In genomic region chrX:3639858-3640631, GRCh38 we compare ENCODE assay signal across 7 cellular contexts.
DNase-seq lines count a peak whose midpoint lies in the region; ATAC-seq, FAIRE-seq and TF ChIP-seq lines count a peak whose summit lies in the region.
"Not testable (repeated sequence)": the region's sequence is repeated elsewhere in the genome, so short reads cannot be mapped to it uniquely, and the experiment has no call there.

No MANE protein-coding gene starts in this region.

- not testable (repeated sequence) for TF ChIP-seq RAD21 in GM12878 (IDR thresholded peaks at IDR 0.05; ENCODE audit: insufficient read depth, low read depth, low read length); H1 (IDR thresholded peaks at IDR 0.05 in 1 of 2, conservative IDR thresholded peaks at IDR 0.05 in 1 of 2; ENCODE audit: low read depth in 2 of 2, low read length in 2 of 2)

- dilution Hi-C loops in keratinocyte (cut with MboI; ENCODE audit: extremely low pct_ligation_motif_present, low sequenced_read_pairs), result not testable (repeated sequence)

- not testable (repeated sequence) for H3K14ac ChIP-seq in H1 (ENCODE audit: insufficient read length)

- not testable (repeated sequence) for H4K8ac ChIP-seq in H1 (ENCODE audit: extremely low read depth, insufficient read depth, low read length)

- not testable (repeated sequence) for H3K23ac ChIP-seq in H1 (ENCODE audit: insufficient read length)

- CTCF ChIA-PET in GM12878 (lab: Yijun Ruan, JAX), result interaction anchor here (0.6 to 1.6 kb wide), 2 partner anchors 24 to 26 kb away, joined by 3 read pairs; no protein-coding TSS in a partner anchor
- CTCF ChIA-PET in H1 (lab: Charles Lee; ENCODE audit: partially characterized antibody), result not testable (repeated sequence)

- not testable (repeated sequence) for H4K5ac ChIP-seq in H1 (ENCODE audit: insufficient read length, low read depth, low read length)

- not testable (repeated sequence) for H3K4me1 ChIP-seq in GM12878 (ENCODE audit: control insufficient read depth, insufficient read depth, low read length); H1 (replicated peaks in 1 of 4; ENCODE audit: control insufficient read depth in 3 of 4, insufficient read depth in 4 of 4, low read length in 3 of 4); keratinocyte (ENCODE audit: control insufficient read depth, extremely low read depth, insufficient read depth, low read length)

- H3K23me2 ChIP-seq in H1 (ENCODE audit: low read depth, low read length), result not testable (repeated sequence)

- in situ Hi-C loops in GM12878 (cut with MboI), result loop anchor here (5.0 kb wide), 1 partner anchor 608 kb away; no protein-coding TSS in a partner anchor

- not testable (repeated sequence) for BruUV-seq in GM12878 (replicated peaks; lab: Mats Ljungman, UMichigan)

- H3K56ac ChIP-seq in H1 (replicated peaks; ENCODE audit: insufficient read length, low read depth, low read length), result not testable (repeated sequence)

- not testable (repeated sequence) for H3K27ac ChIP-seq in GM12878 (ENCODE audit: control insufficient read depth, insufficient read depth); H1 (ENCODE audit: low read depth, low read length); keratinocyte (ENCODE audit: control insufficient read depth, insufficient read depth, low read length)

- H3K9ac ChIP-seq in GM12878 (ENCODE audit: control insufficient read depth, insufficient read depth, low read length); H1 (replicated peaks in 1 of 4; ENCODE audit: extremely low read depth in 1 of 4, low read depth in 3 of 4, low read length in 3 of 4); keratinocyte (ENCODE audit: control insufficient read depth, extremely low read depth, insufficient read depth, low read length): not testable (repeated sequence)

- FAIRE-seq in HTR-8/SVneo (lab: Jason Lieb, UNC) (peak; percentile 48), GM12878 (lab: Jason Lieb, UNC) (peak; percentile 44), H1 (lab: Jason Lieb, UNC) (peak; percentile 97), keratinocyte (lab: Jason Lieb, UNC) (peak; percentile 68)

- H3K79me1 ChIP-seq in H1 (ENCODE audit: low read depth, low read length), result not testable (repeated sequence)

- not testable (repeated sequence) for H2BK15ac ChIP-seq in H1 (ENCODE audit: low read length)

- not testable (repeated sequence) for H2BK5ac ChIP-seq in H1 (ENCODE audit: low read depth, low read length)

- DNase-seq in HTR-8/SVneo (ENCODE audit: insufficient read length, low spot score); GM12878 (ENCODE audit: low read depth, low spot score); keratinocyte (ENCODE audit: low read depth, low spot score): not testable (repeated sequence)
- peak; percentile 9 to 38 for DNase-seq in activated CD4-positive, alpha-beta T cell treated with anti-CD3 and anti-CD28 coated beads, Interleukin-2, amount 50 U/mL, for 48 hours
- DNase-seq in H1 (ENCODE audit: low read depth in 1 of 2, low spot score in 2 of 2), result peak in 1 of 2 experiments; percentile 42
- peak in 26 of 42 donors; percentile 4 to 79 (median 22) for DNase-seq in head of caudate nucleus
- peak; percentile 20 for DNase-seq in stimulated activated CD4-positive, alpha-beta T cell treated with anti-CD3 and anti-CD28 coated beads, Interleukin-4, amount 100 ng/mL, for 24 hours

- not testable (repeated sequence) for H2BK120ac ChIP-seq in H1 (replicated peaks; ENCODE audit: low read depth, low read length)

- intact Hi-C loops in GM12878 (cut with micrococcal nuclease; ENCODE audit: unreplicated experiment), result loop anchor here (5.0 kb wide), 1 partner anchor 523 kb away; no protein-coding TSS in a partner anchor
- intact Hi-C loops in head of caudate nucleus (cut with DNase I), result not testable (repeated sequence)

- not testable (repeated sequence) for H2BK12ac ChIP-seq in H1 (ENCODE audit: low read depth, low read length)

- H3K79me2 ChIP-seq in GM12878 (ENCODE audit: control insufficient read depth, insufficient read depth, low read length); H1 (ENCODE audit: control insufficient read depth in 1 of 2, insufficient read depth in 2 of 2, low read length in 2 of 2); keratinocyte (ENCODE audit: control insufficient read depth, insufficient read depth, low read length): not testable (repeated sequence)

- not testable (repeated sequence) for H3K4ac ChIP-seq in H1 (replicated peaks; ENCODE audit: insufficient read length, low read depth, low read length)

- H3K27me3 ChIP-seq in GM12878 (replicated peaks in 1 of 2; ENCODE audit: control insufficient read depth in 2 of 2, insufficient read depth in 2 of 2, low read length in 1 of 2); H1 (replicated peaks in 1 of 4; ENCODE audit: control insufficient read depth in 3 of 4, extremely low read depth in 1 of 4, insufficient read depth in 3 of 4, low read length in 3 of 4); keratinocyte (ENCODE audit: control insufficient read depth, extremely low read depth, insufficient read depth, low read length): not testable (repeated sequence)

- 95% methylated on average over 22 of the region's 23 CpGs for WGBS in GM12878 (ENCODE audit: insufficient coverage, insufficient replicate concordance, low lambda C conversion rate, missing lambda C conversion rate)
- 80% methylated on average over 20 of the region's 23 CpGs; no CpG with 5 or more reads in 1 of the 2 experiments for WGBS in H1 (ENCODE audit: extremely low coverage in 1 of 2, insufficient coverage in 1 of 2, insufficient read length in 1 of 2, insufficient replicate concordance in 2 of 2, low coverage in 1 of 2, low lambda C conversion rate in 2 of 2, missing lambda C conversion rate in 1 of 2), 2 experiments

- H3K36me3 ChIP-seq in GM12878 (ENCODE audit: control insufficient read depth in 2 of 2, insufficient read depth in 2 of 2, low read length in 1 of 2); H1 (ENCODE audit: control insufficient read depth in 2 of 4, insufficient read depth in 4 of 4, low read length in 3 of 4): not testable (repeated sequence)
- H3K36me3 ChIP-seq in keratinocyte (ENCODE audit: control insufficient read depth in 2 of 2, extremely low read depth in 1 of 2, insufficient read depth in 2 of 2, low read length in 2 of 2), result peaks cover 0 to 16% of the 10 kb centered on the region in 2 experiments

- ATAC-seq in GM12878, result not testable (repeated sequence)

- not testable (repeated sequence) for TF ChIP-seq CTCF in GM12878 (IDR thresholded peaks at IDR 0.05 in 2 of 3, conservative IDR thresholded peaks at IDR 0.05 in 1 of 3; ENCODE audit: control insufficient read depth in 2 of 3, extremely low read depth in 1 of 3, insufficient read depth in 1 of 3, low read depth in 3 of 3, low read length in 3 of 3); H1 (IDR thresholded peaks at IDR 0.05; ENCODE audit: control extremely low read depth in 1 of 3, insufficient read depth in 1 of 3, low read depth in 1 of 3, low read length in 3 of 3); keratinocyte (optimal IDR thresholded peaks at IDR 0.05 in 1 of 3, IDR thresholded peaks at IDR 0.05 in 1 of 3, conservative IDR thresholded peaks at IDR 0.05 in 1 of 3; ENCODE audit: extremely low read depth in 1 of 3, insufficient read depth in 2 of 3, low read length in 3 of 3)

- H3K18ac ChIP-seq in H1 (ENCODE audit: extremely low read depth, low read length), result not testable (repeated sequence)

- not testable (repeated sequence) for H2AFZ ChIP-seq in GM12878 (ENCODE audit: control insufficient read depth, low read depth, low read length); H1 (ENCODE audit: low read length); keratinocyte (ENCODE audit: control insufficient read depth, low read length)

- not testable (repeated sequence) for H2BK20ac ChIP-seq in H1 (ENCODE audit: low read length)

- not testable (repeated sequence) for H4K20me1 ChIP-seq in GM12878 (ENCODE audit: control insufficient read depth, insufficient read depth); H1 (replicated peaks in 1 of 2; ENCODE audit: control insufficient read depth in 1 of 2, insufficient read depth in 2 of 2, low read length in 2 of 2); keratinocyte (ENCODE audit: control insufficient read depth, extremely low read depth, insufficient read depth, low read length)

- not testable (repeated sequence) for H3K9me1 ChIP-seq in keratinocyte (ENCODE audit: control insufficient read depth, extremely low read depth, insufficient read depth, low read length)

- not testable (repeated sequence) for H3K4me2 ChIP-seq in GM12878 (ENCODE audit: control insufficient read depth, insufficient read depth); H1 (ENCODE audit: insufficient read depth in 1 of 2, low read depth in 2 of 2, low read length in 2 of 2); keratinocyte (ENCODE audit: control insufficient read depth, extremely low read depth, insufficient read depth, low read depth, low read length)

- TF ChIP-seq EP300 in GM12878 (IDR thresholded peaks at IDR 0.05; ENCODE audit: borderline replicate concordance in 1 of 2, control insufficient read depth in 1 of 2, low read depth in 2 of 2, low read length in 2 of 2); H1 (IDR thresholded peaks at IDR 0.05; ENCODE audit: borderline replicate concordance in 1 of 2, low read depth in 2 of 2, low read length in 2 of 2): not testable (repeated sequence)

- SMC1A ChIA-PET in GM12878 (lab: Charles Lee; ENCODE audit: uncharacterized antibody, unreplicated experiment), result not testable (repeated sequence)

- H3K9me3 ChIP-seq in GM12878 (replicated peaks; ENCODE audit: control insufficient read depth, insufficient read depth, low read length); H1 (ENCODE audit: insufficient read depth in 2 of 2, low read depth in 1 of 2, low read length in 1 of 2); keratinocyte (ENCODE audit: control insufficient read depth, low read depth, low read length): not testable (repeated sequence)

- H4K91ac ChIP-seq in H1 (replicated peaks; ENCODE audit: insufficient read length, low read length), result not testable (repeated sequence)

- not testable (repeated sequence) for TF ChIP-seq POLR2A in GM12878 (IDR thresholded peaks at IDR 0.05; ENCODE audit: low read depth, low read length); H1 (IDR thresholded peaks at IDR 0.05; ENCODE audit: control extremely low read depth in 1 of 2, low read depth in 2 of 2, low read length in 2 of 2)

- H3K4me3 ChIP-seq in GM12878; H1 (ENCODE audit: extremely low read depth in 1 of 4, insufficient read depth in 2 of 4, low read depth in 3 of 4, low read length in 4 of 4); keratinocyte (ENCODE audit: control insufficient read depth in 2 of 3, extremely low read depth in 1 of 3, insufficient read depth in 2 of 3, low read depth in 1 of 3, low read length in 3 of 3): not testable (repeated sequence)

- POLR2A ChIA-PET in GM12878 (lab: Charles Lee); H1 (lab: Charles Lee; ENCODE audit: partially characterized antibody): not testable (repeated sequence)

- RAD21 ChIA-PET in GM12878 (lab: Charles Lee; ENCODE audit: unreplicated experiment), result not testable (repeated sequence)

- not testable (repeated sequence) for H2AK5ac ChIP-seq in H1 (ENCODE audit: low read depth, low read length)
